ENCODE assay signal across 8 cellular contexts in genomic region chr10:106795619-106796018, GRCh38.
DNase-seq lines count a peak whose midpoint lies in the region; ATAC-seq and TF ChIP-seq lines count a peak whose summit lies in the region.

No MANE protein-coding gene starts in this region.

- H3K4me1 Mint-ChIP-seq in immature natural killer cell = peaks cover 31 to 42% of the 10 kb centered on the region in 2 donors
- no peaks in the 10 kb centered on the region for H3K4me1 Mint-ChIP-seq in T-helper 17 cell

- in situ Hi-C loops in ACHN (cut with HindIII; ENCODE audit: low pct_ligation_motif_present, low pct_unique_long_range_greater_than_20kb, low sequenced_read_pairs) = no loop called here

- H3K27ac ChIP-seq in RWPE2 (ENCODE audit: poor library complexity, severe bottlenecking) = no peak overlapping the region

- no peaks in the 10 kb centered on the region for H3K36me3 Mint-ChIP-seq in immature natural killer cell
- no peaks in the 10 kb centered on the region for H3K36me3 Mint-ChIP-seq in T-helper 17 cell (ENCODE audit: low read depth)

- H3K36me3 ChIP-seq in RWPE2 (ENCODE audit: low read depth) = no peaks in the 10 kb centered on the region

- no peaks in the 10 kb centered on the region for H3K27me3 ChIP-seq in RWPE2 (ENCODE audit: insufficient read depth, poor library complexity, severe bottlenecking)

- no peak overlapping the region for H3K4me3 Mint-ChIP-seq in immature natural killer cell
- no peak overlapping the region for H3K4me3 Mint-ChIP-seq in T-helper 17 cell

- no peaks in the 10 kb centered on the region for H3K9me3 Mint-ChIP-seq in immature natural killer cell

- ATAC-seq in HG03135 (IDR thresholded peaks at IDR 0.05; ENCODE audit: unreplicated experiment) (peak; percentile 93), RWPE2 (ENCODE audit: low read depth) (peak; percentile 67; the same call in 2 of the 3 replicates), T-helper 17 cell (no peak)

- no peaks in the 10 kb centered on the region for H3K9me3 ChIP-seq in RWPE2 (ENCODE audit: severe bottlenecking)
- H3K9me3 ChIP-seq in T-helper 17 cell (ENCODE audit: control insufficient read depth, low read length, poor library complexity, severe bottlenecking) = no peaks in the 10 kb centered on the region

- DNase-seq in ACHN (peak; percentile 9), GM19240 (ENCODE audit: insufficient read length, low spot score) (peak; percentile 16), RWPE2 (ENCODE audit: low spot score) (no peak), immature natural killer cell (peak; percentile 25 to 57 (median 50)), HuH-7.5 (ENCODE audit: low spot score) (no peak), D341Med (ENCODE audit: low spot score) (no peak), T-helper 17 cell (no peak)

- TF ChIP-seq CTCF in RWPE2 (IDR thresholded peaks at IDR 0.05; ENCODE audit: poor library complexity, severe bottlenecking) = peak; percentile 50

- no peak overlapping the region for H3K4me3 ChIP-seq in RWPE2 (ENCODE audit: severe bottlenecking)

- H3K27me3 Mint-ChIP-seq in immature natural killer cell (ENCODE audit: low read depth in 3 of 3) (peaks cover 0 to 6% (median 0%) of the 10 kb centered on the region in 3 donors), T-helper 17 cell (no peaks in the 10 kb centered on the region)

- H3K4me1 ChIP-seq in RWPE2 (ENCODE audit: insufficient read depth, poor library complexity, severe bottlenecking) = no peaks in the 10 kb centered on the region

- H3K27ac Mint-ChIP-seq in immature natural killer cell (peak overlapping the region in 1 of 6 donors; percentile 48), T-helper 17 cell (no peak overlapping the region)

Comparison
In these comparisons a context has a peak if more than half of its experiments do, and no peak if none do; other contexts are left out.
1. DNase-seq: peak in ACHN (single experiment), GM19240 (single experiment) and immature natural killer cell (3 of 3); none in RWPE2 (single experiment), HuH-7.5 (single experiment), D341Med (single experiment) and T-helper 17 cell (0 of 3).